ENCODE assay signal across 1 cellular context in genomic region chr9:134336924-134337323, GRCh38.
A peak's percentile ranks its signal among the peaks of the same experiment; 100 is the strongest.
TF ChIP-seq lines count a peak whose summit lies in the region.

No MANE protein-coding gene starts in this region.

TF ChIP-seq in HepG2, 621 proteins besides CTCF, POLR2A, EP300 and RAD21:
- TF ChIP-seq ZBTB26 (CRISPR knock-in tag; IDR thresholded peaks at IDR 0.05; ENCODE audit: borderline replicate concordance), result no peak
- TF ChIP-seq REST (IDR thresholded peaks at IDR 0.05; ENCODE audit: borderline replicate concordance in 1 of 2, low read depth in 1 of 2, low read length in 2 of 2), result peak in 1 of 2 experiments; percentile 85; a peak in 2 of 4 replicates
- no peak for TF ChIP-seq ATAD3A (CRISPR knock-in tag; IDR thresholded peaks at IDR 0.05)
- 0 out of 2 replicates have a peak, but pooled peaks have one; percentile 5 for TF ChIP-seq TBX2 (CRISPR knock-in tag; IDR thresholded peaks at IDR 0.05; ENCODE audit: borderline replicate concordance)
- no peak for TF ChIP-seq HDAC6 (IDR thresholded peaks at IDR 0.05; ENCODE audit: low read depth, low read length)
- peak; percentile 23; the same call in 1 of the 2 replicates for TF ChIP-seq ZFY (CRISPR knock-in tag; IDR thresholded peaks at IDR 0.05)
- TF ChIP-seq GABPB1 (CRISPR knock-in tag; IDR thresholded peaks at IDR 0.05), result no peak
- TF ChIP-seq NKX3-1 (CRISPR knock-in tag; IDR thresholded peaks at IDR 0.05), result no peak
- TF ChIP-seq ZKSCAN1 (IDR thresholded peaks at IDR 0.05; ENCODE audit: low read length), result no peak
- TF ChIP-seq ZSCAN25 (CRISPR knock-in tag; IDR thresholded peaks at IDR 0.05), result peak; percentile 54; the same call in 1 of the 2 replicates
- no peak for TF ChIP-seq PHF21A (CRISPR knock-in tag; IDR thresholded peaks at IDR 0.05)
- TF ChIP-seq, protein P1, sequence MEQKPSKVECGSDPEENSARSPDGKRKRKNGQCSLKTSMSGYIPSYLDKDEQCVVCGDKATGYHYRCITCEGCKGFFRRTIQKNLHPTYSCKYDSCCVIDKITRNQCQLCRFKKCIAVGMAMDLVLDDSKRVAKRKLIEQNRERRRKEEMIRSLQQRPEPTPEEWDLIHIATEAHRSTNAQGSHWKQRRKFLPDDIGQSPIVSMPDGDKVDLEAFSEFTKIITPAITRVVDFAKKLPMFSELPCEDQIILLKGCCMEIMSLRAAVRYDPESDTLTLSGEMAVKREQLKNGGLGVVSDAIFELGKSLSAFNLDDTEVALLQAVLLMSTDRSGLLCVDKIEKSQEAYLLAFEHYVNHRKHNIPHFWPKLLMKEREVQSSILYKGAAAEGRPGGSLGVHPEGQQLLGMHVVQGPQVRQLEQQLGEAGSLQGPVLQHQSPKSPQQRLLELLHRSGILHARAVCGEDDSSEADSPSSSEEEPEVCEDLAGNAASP (CRISPR knock-in tag; IDR thresholded peaks at IDR 0.05; ENCODE audit: borderline replicate concordance), result no peak
- TF ChIP-seq MNT (IDR thresholded peaks at IDR 0.05), result no peak
- TF ChIP-seq ARID2 (CRISPR knock-in tag; IDR thresholded peaks at IDR 0.05; ENCODE audit: borderline replicate concordance), result no peak
- no peak for TF ChIP-seq KMT2A (CRISPR knock-in tag; IDR thresholded peaks at IDR 0.05)
- no peak for TF ChIP-seq ZNF367 (CRISPR knock-in tag; IDR thresholded peaks at IDR 0.05; ENCODE audit: borderline replicate concordance)
- peak; percentile 56; the same call in 1 of the 2 replicates for TF ChIP-seq MIER2 (CRISPR knock-in tag; IDR thresholded peaks at IDR 0.05)
- TF ChIP-seq ZNF800 (CRISPR knock-in tag; IDR thresholded peaks at IDR 0.05), result no peak
- peak; percentile 21; the same call in 1 of the 2 replicates for TF ChIP-seq ARID4A (CRISPR knock-in tag; IDR thresholded peaks at IDR 0.05; ENCODE audit: borderline replicate concordance)
- no peak for TF ChIP-seq NFYC (CRISPR knock-in tag; IDR thresholded peaks at IDR 0.05)
- TF ChIP-seq XBP1 (CRISPR knock-in tag; IDR thresholded peaks at IDR 0.05), result no peak
- TF ChIP-seq PATZ1 (CRISPR knock-in tag; IDR thresholded peaks at IDR 0.05), result peak; percentile 30; the same call in 1 of the 2 replicates
- TF ChIP-seq RARA (CRISPR knock-in tag; IDR thresholded peaks at IDR 0.05), result 0 out of 2 replicates have a peak, but pooled peaks have one; percentile 18
- no peak for TF ChIP-seq TFDP1 (CRISPR knock-in tag; IDR thresholded peaks at IDR 0.05; ENCODE audit: borderline replicate concordance)
- TF ChIP-seq TCF12 (IDR thresholded peaks at IDR 0.05), result no peak
- TF ChIP-seq TCF12 (CRISPR knock-in tag; IDR thresholded peaks at IDR 0.05), result no peak
- no peak for TF ChIP-seq AGO2 (optimal IDR thresholded peaks at IDR 0.05; ENCODE audit: low read depth, low read length)
- TF ChIP-seq, protein P2, sequence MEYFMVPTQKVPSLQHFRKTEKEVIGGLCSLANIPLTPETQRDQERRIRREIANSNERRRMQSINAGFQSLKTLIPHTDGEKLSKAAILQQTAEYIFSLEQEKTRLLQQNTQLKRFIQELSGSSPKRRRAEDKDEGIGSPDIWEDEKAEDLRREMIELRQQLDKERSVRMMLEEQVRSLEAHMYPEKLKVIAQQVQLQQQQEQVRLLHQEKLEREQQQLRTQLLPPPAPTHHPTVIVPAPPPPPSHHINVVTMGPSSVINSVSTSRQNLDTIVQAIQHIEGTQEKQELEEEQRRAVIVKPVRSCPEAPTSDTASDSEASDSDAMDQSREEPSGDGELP (IDR thresholded peaks at IDR 0.05; ENCODE audit: borderline replicate concordance, low read depth), result no peak
- no peak for TF ChIP-seq KLF16 (CRISPR knock-in tag; IDR thresholded peaks at IDR 0.05)
- no peak for TF ChIP-seq ZNF503 (CRISPR knock-in tag; IDR thresholded peaks at IDR 0.05)
- TF ChIP-seq MAZ (IDR thresholded peaks at IDR 0.05; ENCODE audit: borderline replicate concordance, low read depth, low read length), result no peak
- TF ChIP-seq MAZ (CRISPR knock-in tag; IDR thresholded peaks at IDR 0.05; ENCODE audit: low read depth), result 0 out of 2 replicates have a peak, but pooled peaks have one; percentile 10
- no peak for TF ChIP-seq PCBP1 (IDR thresholded peaks at IDR 0.05; ENCODE audit: borderline replicate concordance, low read depth, low read length)
TF ChIP-seq in HepG2: peak in this region for 9.
